14 cellular contexts compared by ENCODE assay signal in genomic region chr1:192086643-192087042, GRCh38.
A peak's percentile ranks its signal among the peaks of the same experiment; 100 is the strongest.
DNase-seq lines count a peak whose midpoint lies in the region; ATAC-seq and TF ChIP-seq lines count a peak whose summit lies in the region.
"Had no signal": no experiment of that assay in that cellular context is flagged by ENCODE, and none has a peak within 500 bp of the region (broad histone marks: within the 10 kb centered on the region; RNA-seq: fewer than 3 reads in every experiment).

No MANE protein-coding gene starts in this region.

- H2AFZ ChIP-seq in hepatocyte = no peak overlapping the region

- DNase-seq in NCI-H1105 treated with DMSO at 0.1 percent for 48 hours (lab: John Stamatoyannopoulos, UW) (peak; percentile 24), NCI-H1105 (lab: John Stamatoyannopoulos, UW) (no peak), NCI-H69 (lab: John Stamatoyannopoulos, UW) (peak; percentile 72), hepatocyte (ENCODE audit: low spot score) (peak; percentile 6), putamen (ENCODE audit: low spot score) (no peak), NCI-H146 (lab: John Stamatoyannopoulos, UW) (no peak)
- DNase-seq: CD8-positive, alpha-beta T cell; GF-D8; HCEC 1CT; HFFc6 had no signal

- no peaks in the 10 kb centered on the region for H3K36me3 ChIP-seq in hepatocyte (replicated peaks; ENCODE audit: insufficient read depth, low read depth)

- H3K27ac ChIP-seq in hepatocyte = no peak overlapping the region
- H3K27ac ChIP-seq: 22Rv1 had no signal

- TF ChIP-seq CTCF in hepatocyte (IDR thresholded peaks at IDR 0.05; ENCODE audit: poor library complexity) = no peak

- H3K4me2 ChIP-seq in hepatocyte = no peak overlapping the region

- no peak overlapping the region for H3K4me3 ChIP-seq in hepatocyte

- no peaks in the 10 kb centered on the region for H3K79me2 ChIP-seq in hepatocyte

- no peaks in the 10 kb centered on the region for H3K27me3 ChIP-seq in hepatocyte

- H4K20me1 ChIP-seq in hepatocyte (ENCODE audit: insufficient read depth, poor library complexity, severe bottlenecking) = no peaks in the 10 kb centered on the region

- no peaks in the 10 kb centered on the region for H3K9me3 ChIP-seq in hepatocyte (ENCODE audit: low read depth)
- H3K9me3 ChIP-seq: Caco-2 had no signal

- WGBS in hepatocyte (ENCODE audit: low lambda C conversion rate, missing lambda C conversion rate) = 69% methylated on average over 1 of the region's 1 CpG

- H3K4me1 ChIP-seq in hepatocyte (ENCODE audit: insufficient read depth) = no peaks in the 10 kb centered on the region
- H3K4me1 ChIP-seq: Caco-2 had no signal

- H3K9me2 ChIP-seq in hepatocyte (replicated peaks; ENCODE audit: insufficient read depth) = no peaks in the 10 kb centered on the region

- ATAC-seq in HG03097 (IDR thresholded peaks at IDR 0.05; ENCODE audit: low FRiP score, unreplicated experiment) (no peak), HG02981 (IDR thresholded peaks at IDR 0.05; ENCODE audit: unreplicated experiment) (no peak)
- ATAC-seq: CD8-positive, alpha-beta T cell had no signal

Comparison
In these comparisons a context has a peak if more than half of its experiments do, and no peak if none do; other contexts are left out.
1. DNase-seq: peak in NCI-H1105 treated with DMSO at 0.1 percent for 48 hours (single experiment), NCI-H69 (single experiment) and hepatocyte (single experiment); none in NCI-H1105 (single experiment), putamen (single experiment) and NCI-H146 (single experiment).